10 cellular contexts compared by ENCODE assay signal in genomic region chr9:131727795-131728545, GRCh38. TPM values are rescaled to one million over a fixed set of nuclear protein-coding genes. Genes with fewer than 3 reads are reported as not detected.
DNase-seq lines count a peak whose midpoint lies in the region; ATAC-seq and TF ChIP-seq lines count a peak whose summit lies in the region.
"Had no signal": no experiment of that assay in that cellular context is flagged by ENCODE, and none has a peak within 500 bp of the region (broad histone marks: within the 10 kb centered on the region; RNA-seq: fewer than 3 reads in every experiment).

No MANE protein-coding gene starts in this region.

- H3K36me3 ChIP-seq in DOHH2 (ENCODE audit: control insufficient read depth, low read length): peaks cover 28% of the 10 kb centered on the region
- no peaks in the 10 kb centered on the region for H3K36me3 ChIP-seq in adipocyte (ENCODE audit: control insufficient read depth, insufficient read depth, low read length, severe bottlenecking)
- no peaks in the 10 kb centered on the region for H3K36me3 ChIP-seq in muscle layer of duodenum (ENCODE audit: control insufficient read depth in 1 of 2, insufficient read depth in 2 of 2, low read length in 2 of 2)
- no peaks in the 10 kb centered on the region for H3K36me3 ChIP-seq in ovary

- H3K4me3 ChIP-seq in DOHH2 (ENCODE audit: low read length): peak overlapping the region; percentile 69
- no peak overlapping the region for H3K4me3 ChIP-seq in adipocyte (ENCODE audit: low read length)
- no peak overlapping the region for H3K4me3 ChIP-seq in muscle layer of duodenum (ENCODE audit: low read depth in 1 of 2, low read length in 2 of 2)
- no peak overlapping the region for H3K4me3 ChIP-seq in ovary

- H3K9me3 ChIP-seq in DOHH2 (ENCODE audit: control insufficient read depth, insufficient read depth, low read length) (no peaks in the 10 kb centered on the region), adipocyte (ENCODE audit: control insufficient read depth, low read length) (no peaks in the 10 kb centered on the region), muscle layer of duodenum (ENCODE audit: control insufficient read depth in 1 of 2, low read length in 2 of 2) (no peaks in the 10 kb centered on the region), ovary (no peaks in the 10 kb centered on the region)

- no peak for TF ChIP-seq POLR2A in ovary (IDR thresholded peaks at IDR 0.05)

- H3K9me2 ChIP-seq in DOHH2 (replicated peaks; ENCODE audit: control insufficient read depth, low read length): no peaks in the 10 kb centered on the region

- peaks cover 58% of the 10 kb centered on the region for H3K79me2 ChIP-seq in DOHH2 (ENCODE audit: control insufficient read depth, low read length)

- H3F3A ChIP-seq in DOHH2 (ENCODE audit: control insufficient read depth, insufficient read depth): peaks cover 73% of the 10 kb centered on the region

- H4K20me1 ChIP-seq in DOHH2 (ENCODE audit: control insufficient read depth, insufficient read depth, low read depth, low read length): no peaks in the 10 kb centered on the region

- TF ChIP-seq EP300 in ovary (IDR thresholded peaks at IDR 0.05): no peak

- peak overlapping the region; percentile 96 for H3K27ac ChIP-seq in DOHH2 (ENCODE audit: low read depth, low read length)
- H3K27ac ChIP-seq in muscle layer of duodenum (ENCODE audit: low read length): peak overlapping the region; percentile 1
- no peak overlapping the region for H3K27ac ChIP-seq in ovary
- H3K27ac ChIP-seq: parathyroid adenoma had no signal

- H3K4me1 ChIP-seq in DOHH2 (ENCODE audit: control insufficient read depth, low read length): peaks cover 98% of the 10 kb centered on the region
- peaks cover 56% of the 10 kb centered on the region for H3K4me1 ChIP-seq in adipocyte (ENCODE audit: control insufficient read depth, insufficient read depth, low read length)
- H3K4me1 ChIP-seq in muscle layer of duodenum (ENCODE audit: control insufficient read depth in 1 of 2, insufficient read depth in 2 of 2, low read length in 2 of 2): peaks cover 19 to 39% of the 10 kb centered on the region in 2 donors
- peaks cover 9% of the 10 kb centered on the region for H3K4me1 ChIP-seq in ovary (ENCODE audit: insufficient read depth)
- H3K4me1 ChIP-seq: parathyroid adenoma had no signal

- WGBS in ovary, 3 donors: 52 to 63% (median 54%) methylated on average over 5 of the region's 5 CpGs

- H3K9ac ChIP-seq in adipocyte (ENCODE audit: low read length): peak overlapping the region; percentile 25
- H3K9ac ChIP-seq: parathyroid adenoma had no signal

- intact Hi-C loops in ovary (cut with DNase I): no loop called here
- intact Hi-C loops in left ventricle myocardium superior (cut with micrococcal nuclease): no loop called here
- intact Hi-C loops in cardiac septum (cut with DNase I): no loop called here

- no peaks in the 10 kb centered on the region for H3K27me3 ChIP-seq in DOHH2 (ENCODE audit: control insufficient read depth, low read length)
- H3K27me3 ChIP-seq in adipocyte (replicated peaks; ENCODE audit: control insufficient read depth, insufficient read depth, low read length): no peaks in the 10 kb centered on the region
- no peaks in the 10 kb centered on the region for H3K27me3 ChIP-seq in muscle layer of duodenum (ENCODE audit: low read depth, low read length)
- H3K27me3 ChIP-seq in ovary: no peaks in the 10 kb centered on the region

- H3K4me2 ChIP-seq in DOHH2 (ENCODE audit: low read length): peak overlapping the region; percentile 83

- ATAC-seq in HG02798 (IDR thresholded peaks at IDR 0.05; ENCODE audit: poor library complexity, unreplicated experiment) (peak; percentile 35), left ventricle myocardium superior (no peak)

- TF ChIP-seq CTCF in DOHH2 (IDR thresholded peaks at IDR 0.05; ENCODE audit: low read depth, low read length, poor library complexity, severe bottlenecking) (no peak), ovary (IDR thresholded peaks at IDR 0.05) (no peak)

- DNase-seq in adipocyte (ENCODE audit: low read depth): no peak
- no peak for DNase-seq in ovary
- no peak for DNase-seq in left ventricle myocardium superior
- DNase-seq in cardiac septum (ENCODE audit: low spot score): no peak
- no peak for DNase-seq in activated effector memory CD4-positive, alpha-beta T cell treated with anti-CD3 and anti-CD28 coated beads, Interleukin-2, amount 50 U/mL, for 16 hours
- DNase-seq: effector CD4-positive, alpha-beta T cell had no signal

RNA-seq across cellular contexts. Expression of gene RAPGEF1, which starts 11.9 kb away (rescaled TPM):
- total RNA-seq in ovary (10 to 100 TPM; 17.0 to 64.4 (median 37.2) TPM), left ventricle myocardium superior (156 TPM), cardiac septum (115 TPM)
- polyA plus RNA-seq in ovary: 10 to 100 TPM; 23.6 to 33.8 TPM

Comparison
In these comparisons a context has a peak if more than half of its experiments do, and no peak if none do; other contexts are left out.
1. H3K27ac ChIP-seq: peak in DOHH2 (single experiment) and muscle layer of duodenum (single experiment); none in ovary (0 of 2).